ENCODE assay signal across 10 cellular contexts in genomic region chr11:126348806-126349582, GRCh38. TPM values are rescaled to one million over a fixed set of nuclear protein-coding genes. Genes with fewer than 3 reads are reported as not detected.
DNase-seq lines count a peak whose midpoint lies in the region; FAIRE-seq and TF ChIP-seq lines count a peak whose summit lies in the region.
"Had no signal": no experiment of that assay in that cellular context is flagged by ENCODE, and none has a peak within 500 bp of the region (broad histone marks: within the 10 kb centered on the region; RNA-seq: fewer than 3 reads in every experiment).

No MANE protein-coding gene starts in this region.

- intact Hi-C loops in kidney (cut with DNase I): no loop called here

- H3K4ac ChIP-seq in neuronal stem cell (ENCODE audit: low read length): no peak overlapping the region

- peaks cover 16% of the 10 kb centered on the region for H4K20me1 ChIP-seq in Loucy (ENCODE audit: insufficient read depth, low read length, poor library complexity, severe bottlenecking)

- no peak overlapping the region for H2BK5ac ChIP-seq in neuronal stem cell (ENCODE audit: low read length)

- H3K9me3 ChIP-seq in Loucy (ENCODE audit: insufficient read depth, low read depth, low read length): no peaks in the 10 kb centered on the region
- no peaks in the 10 kb centered on the region for H3K9me3 ChIP-seq in kidney (ENCODE audit: control insufficient read depth in 1 of 2, low read length in 2 of 2)
- H3K9me3 ChIP-seq in stomach smooth muscle (ENCODE audit: control insufficient read depth in 2 of 2, low read length in 2 of 2): no peaks in the 10 kb centered on the region
- H3K9me3 ChIP-seq in neuronal stem cell (replicated peaks in 1 of 2; ENCODE audit: control insufficient read depth in 2 of 2, insufficient read depth in 1 of 2, low read depth in 1 of 2, low read length in 2 of 2): peaks cover 0 to 2% of the 10 kb centered on the region in 2 donors

- no peaks in the 10 kb centered on the region for H3K9me2 ChIP-seq in Loucy (replicated peaks; ENCODE audit: low read depth, low read length)

- peak; percentile 26 for DNase-seq in bronchial epithelial cell (ENCODE audit: low read depth)
- DNase-seq in kidney: peak; percentile 57
- no peak for DNase-seq in neuronal stem cell (ENCODE audit: low spot score)
- no peak for DNase-seq in NCI-H2107 treated with DMSO at 0.1 percent for 48 hours (lab: John Stamatoyannopoulos, UW; ENCODE audit: unreplicated experiment)
- no peak for DNase-seq in GM19238 (ENCODE audit: insufficient read length, low spot score)
- DNase-seq: NCI-H345 had no signal

- H3F3A ChIP-seq in Loucy (ENCODE audit: low read depth): no peaks in the 10 kb centered on the region

- no peak overlapping the region for H2AK5ac ChIP-seq in neuronal stem cell (ENCODE audit: low read depth, low read length)

- no peak overlapping the region for H4K91ac ChIP-seq in neuronal stem cell (ENCODE audit: low read depth, low read length, poor library complexity)

- peak overlapping the region; percentile 43 for H3K4me2 ChIP-seq in Loucy (ENCODE audit: low read depth, low read length, poor library complexity, severe bottlenecking)
- no peak overlapping the region for H3K4me2 ChIP-seq in neuronal stem cell (ENCODE audit: insufficient read depth, low read length, poor library complexity, severe bottlenecking)

- H3K4me1 ChIP-seq in Loucy (ENCODE audit: insufficient read depth, low read length, poor library complexity, severe bottlenecking) (peaks cover 66% of the 10 kb centered on the region), kidney (ENCODE audit: control insufficient read depth in 1 of 2, insufficient read depth in 1 of 2, low read depth in 1 of 2, low read length in 2 of 2) (peaks cover 6% of the 10 kb centered on the region in 2 donors), stomach smooth muscle (ENCODE audit: control insufficient read depth, insufficient read depth, low read length) (peaks cover 41% of the 10 kb centered on the region), neuronal stem cell (ENCODE audit: control insufficient read depth in 2 of 2, insufficient read depth in 1 of 2, low read depth in 1 of 2, low read length in 2 of 2) (peaks cover 4 to 13% of the 10 kb centered on the region in 2 donors)

- H3K79me1 ChIP-seq in neuronal stem cell (ENCODE audit: low read depth, low read length): peaks cover 3% of the 10 kb centered on the region

- no peak overlapping the region for H2BK120ac ChIP-seq in neuronal stem cell (ENCODE audit: low read depth, low read length)

- H3K27me3 ChIP-seq in Loucy (ENCODE audit: insufficient read depth, low read length, poor library complexity, severe bottlenecking) (no peaks in the 10 kb centered on the region), bronchial epithelial cell (ENCODE audit: control insufficient read depth, insufficient read depth, low read length) (no peaks in the 10 kb centered on the region), stomach smooth muscle (ENCODE audit: control insufficient read depth in 1 of 2, insufficient read depth in 2 of 2, low read length in 2 of 2) (no peaks in the 10 kb centered on the region), neuronal stem cell (ENCODE audit: control insufficient read depth in 3 of 3, insufficient read depth in 3 of 3, low read depth in 1 of 3, low read length in 3 of 3) (no peaks in the 10 kb centered on the region)

- H3K36me3 ChIP-seq in Loucy (ENCODE audit: insufficient read depth, low read length): peaks cover 31% of the 10 kb centered on the region; the same call in 1 of the 2 replicates
- H3K36me3 ChIP-seq in bronchial epithelial cell (ENCODE audit: control insufficient read depth, insufficient read depth, low read length): peaks cover 2% of the 10 kb centered on the region
- H3K36me3 ChIP-seq in kidney (ENCODE audit: control insufficient read depth in 1 of 2, insufficient read depth in 2 of 2, low read length in 2 of 2): peaks cover 0 to 10% of the 10 kb centered on the region in 2 donors
- H3K36me3 ChIP-seq in stomach smooth muscle (ENCODE audit: control insufficient read depth in 2 of 2, insufficient read depth in 2 of 2, low read length in 2 of 2): no peaks in the 10 kb centered on the region
- H3K36me3 ChIP-seq in neuronal stem cell (replicated peaks in 1 of 2; ENCODE audit: control insufficient read depth in 2 of 2, insufficient read depth in 2 of 2, low read length in 2 of 2): peaks cover 8 to 77% of the 10 kb centered on the region in 2 donors

- no peak overlapping the region for H3K23ac ChIP-seq in neuronal stem cell (ENCODE audit: low read depth, low read length, poor library complexity)

- WGBS in neuronal stem cell (ENCODE audit: extremely low coverage in 2 of 2, insufficient read length in 2 of 2, insufficient replicate concordance in 1 of 2), 2 donors: no CpG with 5 or more reads among the region's 8 CpGs

- H3K18ac ChIP-seq in neuronal stem cell (ENCODE audit: low read length): no peak overlapping the region

- no peak overlapping the region for H3K14ac ChIP-seq in neuronal stem cell (ENCODE audit: low read length)

- peaks cover 69% of the 10 kb centered on the region for H3K79me2 ChIP-seq in Loucy (ENCODE audit: insufficient read depth, low read length)

- FAIRE-seq in bronchial epithelial cell (lab: Jason Lieb, UNC) (no peak), kidney (lab: Jason Lieb, UNC) (no peak)
- FAIRE-seq: astrocyte, TTC549 had no signal

- H3K27ac ChIP-seq in kidney (ENCODE audit: low read depth in 2 of 2, low read length in 2 of 2) (peak overlapping the region in 1 of 2 donors; percentile 1), stomach smooth muscle (ENCODE audit: low read length) (peak overlapping the region; percentile 31), neuronal stem cell (replicated peaks; ENCODE audit: low read length) (no peak overlapping the region)

- TF ChIP-seq CTCF in Loucy (conservative IDR thresholded peaks at IDR 0.05; ENCODE audit: low read length) (no peak), bronchial epithelial cell (IDR thresholded peaks at IDR 0.05; ENCODE audit: insufficient read depth, low read length, severe bottlenecking) (no peak), kidney (IDR thresholded peaks at IDR 0.05; ENCODE audit: borderline replicate concordance, extremely low read depth, insufficient read depth) (no peak)

- H2BK12ac ChIP-seq in neuronal stem cell (ENCODE audit: low read length): no peak overlapping the region

- H3K4me3 ChIP-seq in Loucy (ENCODE audit: low read length, poor library complexity, severe bottlenecking) (no peak overlapping the region), bronchial epithelial cell (ENCODE audit: low read depth, low read length) (no peak overlapping the region), kidney (ENCODE audit: low read length in 2 of 2) (no peak overlapping the region), stomach smooth muscle (ENCODE audit: low read length in 2 of 2) (peak overlapping the region in 1 of 2 donors; percentile 29), neuronal stem cell (ENCODE audit: low read length in 2 of 2) (peak overlapping the region in 1 of 2 donors; percentile 58)

- H2AFZ ChIP-seq in Loucy (ENCODE audit: low read length) (no peak overlapping the region), neuronal stem cell (ENCODE audit: low read length) (no peak overlapping the region)

- no peak overlapping the region for H4K8ac ChIP-seq in neuronal stem cell (ENCODE audit: low read depth, low read length)

- peak overlapping the region; percentile 19 for H3K9ac ChIP-seq in Loucy (ENCODE audit: low read depth, low read length, poor library complexity, severe bottlenecking)
- H3K9ac ChIP-seq in kidney (ENCODE audit: low read length in 2 of 2): no peak overlapping the region
- no peak overlapping the region for H3K9ac ChIP-seq in stomach smooth muscle (ENCODE audit: low read length in 2 of 2)
- H3K9ac ChIP-seq in neuronal stem cell (ENCODE audit: low read depth, low read length, poor library complexity): no peak overlapping the region

- H2BK15ac ChIP-seq in neuronal stem cell (ENCODE audit: low read length): no peak overlapping the region

RNA-seq across cellular contexts. Expression of gene ST3GAL4, which starts 6.5 kb away (rescaled TPM):
- 10.9 and 12.4 TPM in 2 replicates for total RNA-seq in bronchial epithelial cell
- total RNA-seq in kidney: 27.4 TPM
- 72.8 TPM for polyA plus RNA-seq in kidney (ENCODE audit: insufficient read depth, low read depth, low replicate concordance)
- polyA plus RNA-seq in neuronal stem cell (2013, experiment 1 of 2): 12.7 TPM
- polyA plus RNA-seq in neuronal stem cell (2013, experiment 2 of 2): 11.2 TPM

RNA-seq across cellular contexts. Expression of gene DCPS, which starts 45.1 kb away (rescaled TPM):
- total RNA-seq in bronchial epithelial cell (9.5 and 11.6 TPM in 2 replicates), kidney (24.2 TPM)
- 23.9 TPM for polyA plus RNA-seq in kidney (ENCODE audit: insufficient read depth, low read depth, low replicate concordance)
- polyA plus RNA-seq in neuronal stem cell (2013, experiment 1 of 2): 21.3 TPM
- polyA plus RNA-seq in neuronal stem cell (2013, experiment 2 of 2): 21.8 TPM

Comparison
In these comparisons a context has a peak if more than half of its experiments do, and no peak if none do; other contexts are left out.
1. DNase-seq: peak in bronchial epithelial cell (single experiment) and kidney (single experiment); none in neuronal stem cell (single experiment), NCI-H2107 treated with DMSO at 0.1 percent for 48 hours (single experiment) and GM19238 (single experiment).